17 cellular contexts compared by ENCODE assay signal in genomic region chr1:184878602-184879001, GRCh38.
"Had no signal": no experiment of that assay in that cellular context is flagged by ENCODE, and none has a peak within 500 bp of the region (broad histone marks: within the 10 kb centered on the region; RNA-seq: fewer than 3 reads in every experiment).

No MANE protein-coding gene starts in this region.

- DNase-seq: activated B cell treated with CpG ODN at 0.5 μM for 24 hours; activated CD4-positive, alpha-beta memory T cell treated with anti-CD3 and anti-CD28 coated beads for 36 hours; activated CD4-positive, alpha-beta T cell treated with anti-CD3 and anti-CD28 coated beads for 4 hours; activated gamma-delta T cell treated with Interleukin-2 at 50 U/mL for 16 hours; activated T-cell treated with anti-CD3 and anti-CD28 coated beads for 4 hours; foreskin keratinocyte; head of caudate nucleus; left ventricle myocardium superior; mucosa of descending colon; naive B cell; ovary; stimulated activated naive CD4-positive, alpha-beta T cell; substantia nigra; SW 1271; transverse colon; uterus had no signal

- H3K4me1 ChIP-seq: foreskin keratinocyte, uterus had no signal

- H3K36me3 ChIP-seq: cardiac muscle cell, ovary, transverse colon, uterus had no signal

- H3K27ac ChIP-seq: cardiac muscle cell, foreskin keratinocyte, ovary, uterus had no signal

- H3K9me3 ChIP-seq: mucosa of descending colon, ovary, transverse colon, uterus had no signal

- H3K4me3 ChIP-seq: cardiac muscle cell, mucosa of descending colon, ovary, transverse colon, uterus had no signal

- H3K27me3 ChIP-seq: cardiac muscle cell, foreskin keratinocyte, ovary, transverse colon, uterus had no signal

- ATAC-seq: foreskin keratinocyte, left ventricle myocardium superior had no signal
